ENCODE assay signal across 16 cellular contexts in the genomic region with DNA sequence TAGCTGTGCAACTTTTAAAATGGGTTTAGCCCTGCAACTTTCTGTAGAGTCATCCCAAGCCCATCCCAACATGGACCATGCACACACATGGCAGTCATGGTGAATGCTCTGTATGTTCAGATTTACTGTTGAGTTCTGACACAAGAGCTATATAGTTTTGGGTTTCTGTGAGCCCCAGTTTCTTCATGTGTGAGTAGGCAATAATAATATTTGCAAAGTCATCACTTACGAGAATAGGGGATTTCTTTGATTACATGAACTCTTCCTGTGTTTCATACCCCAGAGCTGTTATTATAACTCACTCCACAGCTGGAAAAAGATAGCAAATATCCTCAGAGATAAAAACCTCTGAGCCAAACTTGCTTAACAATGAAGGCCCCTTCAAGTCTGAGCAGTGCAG.
DNase-seq lines count a peak whose midpoint lies in the region; ATAC-seq, FAIRE-seq and TF ChIP-seq lines count a peak whose summit lies in the region.
"Had no signal": no experiment of that assay in that cellular context is flagged by ENCODE, and none has a peak within 500 bp of the region (broad histone marks: within the 10 kb centered on the region; RNA-seq: fewer than 3 reads in every experiment).

No MANE protein-coding gene starts in this region.

- in situ Hi-C loops in IMR-90 (cut with MboI; ENCODE audit: low sequenced_read_pairs), result no loop called here

- H3K9me3 ChIP-seq in A549 (no peaks in the 10 kb centered on the region), IMR-90 (ENCODE audit: control insufficient read depth, insufficient read depth, low read length) (peaks cover 6% of the 10 kb centered on the region; the same call in 1 of the 2 replicates)
- H3K9me3 ChIP-seq: Caco-2 had no signal

- H3K4me3 Mint-ChIP-seq in nephron, result no peak overlapping the region
- H3K4me3 Mint-ChIP-seq: CD14-positive monocyte; CD8-positive, alpha-beta T cell; IgD-negative memory B cell had no signal

- dilution Hi-C loops in IMR-90 (cut with HindIII; ENCODE audit: low sequenced_read_pairs, unreplicated experiment), result no loop called here

- H3K4me3 ChIP-seq in A549, result no peak overlapping the region
- H3K4me3 ChIP-seq in IMR-90 (ENCODE audit: insufficient read depth, low read depth, low read length), result no peak overlapping the region
- no peak overlapping the region for H3K4me3 ChIP-seq in fibroblast of pulmonary artery (replicated peaks; ENCODE audit: low read depth, low read length)
- H3K4me3 ChIP-seq: GM23248 had no signal

- H3K4me1 ChIP-seq in A549 (no peaks in the 10 kb centered on the region), IMR-90 (ENCODE audit: control insufficient read depth, insufficient read depth, low read length) (no peaks in the 10 kb centered on the region)
- H3K4me1 ChIP-seq: Caco-2 had no signal

- no peak overlapping the region for H3K23ac ChIP-seq in IMR-90 (ENCODE audit: low read depth, low read length)

- peaks cover 17% of the 10 kb centered on the region for H3K4me1 Mint-ChIP-seq in nephron
- H3K4me1 Mint-ChIP-seq: CD14-positive monocyte, IgD-negative memory B cell had no signal

- no peak overlapping the region for H4K91ac ChIP-seq in IMR-90 (ENCODE audit: insufficient read depth, low read depth, low read length)

- intact Hi-C loops in IMR-90 (cut with micrococcal nuclease), result no loop called here

- H3K36me3 ChIP-seq in IMR-90 (ENCODE audit: control insufficient read depth, insufficient read depth, low read length), result no peaks in the 10 kb centered on the region

- POLR2A ChIA-PET in A549 (lab: Yijun Ruan, JAX), result no interaction called here
- POLR2A ChIA-PET in IMR-90 (lab: Charles Lee; ENCODE audit: unreplicated experiment), result no interaction called here

- no peak overlapping the region for H2BK5ac ChIP-seq in IMR-90 (ENCODE audit: low read depth, low read length, poor library complexity, severe bottlenecking)

- peaks cover 4% of the 10 kb centered on the region for H3K27me3 Mint-ChIP-seq in nephron (ENCODE audit: low read depth)
- H3K27me3 Mint-ChIP-seq: IgD-negative memory B cell had no signal

- WGBS in A549 (ENCODE audit: missing lambda C conversion rate), result 0% methylated on average over 1 of the region's 1 CpG
- no CpG with 5 or more reads among the region's 1 CpG for WGBS in IMR-90 (ENCODE audit: extremely low coverage in 2 of 2, insufficient read length in 1 of 2), 2 experiments

- no peak overlapping the region for H3K9ac ChIP-seq in IMR-90 (ENCODE audit: low read depth, low read length)
- H3K9ac ChIP-seq: GM23248 had no signal

- H3K27ac ChIP-seq in A549 (no peak overlapping the region), IMR-90 (ENCODE audit: insufficient read depth, low read length) (no peak overlapping the region)
- H3K27ac ChIP-seq: GM23248 had no signal

- no peak overlapping the region for H3K56ac ChIP-seq in IMR-90 (ENCODE audit: extremely low read depth, insufficient read depth, low read length)

- H3K79me1 ChIP-seq in IMR-90 (ENCODE audit: low read depth in 1 of 2, low read length in 2 of 2), result no peaks in the 10 kb centered on the region

- H4K20me1 ChIP-seq in IMR-90 (ENCODE audit: insufficient read depth, low read length), result no peaks in the 10 kb centered on the region

- no peak overlapping the region for H2AFZ ChIP-seq in IMR-90 (replicated peaks; ENCODE audit: low read length, poor library complexity)
- H2AFZ ChIP-seq: GM23248 had no signal

- H2BK15ac ChIP-seq in IMR-90 (ENCODE audit: low read depth, low read length), result no peak overlapping the region

- H2AK5ac ChIP-seq in IMR-90 (ENCODE audit: low read depth, low read length), result no peak overlapping the region

- TF ChIP-seq RAD21 in A549 (conservative IDR thresholded peaks at IDR 0.05 in 1 of 2, IDR thresholded peaks at IDR 0.05 in 1 of 2) (no peak), IMR-90 (IDR thresholded peaks at IDR 0.05; ENCODE audit: low read length) (no peak)

- H2BK20ac ChIP-seq in IMR-90 (ENCODE audit: low read depth, low read length), result no peak overlapping the region

- no peak for TF ChIP-seq EP300 in A549 (IDR thresholded peaks at IDR 0.05)

- H3K4ac ChIP-seq in IMR-90 (ENCODE audit: low read depth, low read length), result no peak overlapping the region

- H4K8ac ChIP-seq in IMR-90 (ENCODE audit: low read depth in 2 of 2, low read length in 2 of 2), result no peak overlapping the region

- DNase-seq in A549 (ENCODE audit: low read depth in 1 of 2, low spot score in 1 of 2), result no peak
- DNase-seq in IMR-90, result no peak
- DNase-seq in fibroblast of pulmonary artery (ENCODE audit: low read depth), result peak; percentile 18
- DNase-seq in SHP77 treated with DMSO at 0.1 percent for 48 hours (lab: John Stamatoyannopoulos, UW), result no peak
- no peak for DNase-seq in H54 (ENCODE audit: insufficient read length, low spot score)
- DNase-seq in NCI-H345 (lab: John Stamatoyannopoulos, UW), result no peak
- DNase-seq: Caco-2; CD8-positive, alpha-beta T cell; DND-41; GDM1; GM23248; H7 had no signal

- H3K27ac Mint-ChIP-seq in nephron, result peak overlapping the region; percentile 34 to 85 (median 45)
- H3K27ac Mint-ChIP-seq: CD14-positive monocyte; CD8-positive, alpha-beta T cell; IgD-negative memory B cell had no signal

- no peaks in the 10 kb centered on the region for H3K9me1 ChIP-seq in IMR-90 (ENCODE audit: insufficient read depth, low read length)

- ATAC-seq in A549 (no peak), IMR-90 (ENCODE audit: low read depth) (no peak)
- ATAC-seq: CD8-positive, alpha-beta T cell had no signal

- no peak for TF ChIP-seq POLR2A in A549 (IDR thresholded peaks at IDR 0.05; ENCODE audit: low read length)
- TF ChIP-seq POLR2A in IMR-90 (IDR thresholded peaks at IDR 0.05; ENCODE audit: low read depth, low read length), result no peak
- TF ChIP-seq POLR2A in H54 (IDR thresholded peaks at IDR 0.05; ENCODE audit: low read depth, low read length), result no peak

- H2BK120ac ChIP-seq in IMR-90 (ENCODE audit: low read depth, low read length), result no peak overlapping the region

- TF ChIP-seq CTCF in A549 (IDR thresholded peaks at IDR 0.05) (no peak), IMR-90 (conservative IDR thresholded peaks at IDR 0.05; ENCODE audit: low read depth, low read length) (no peak), fibroblast of pulmonary artery (IDR thresholded peaks at IDR 0.05; ENCODE audit: low read length, missing control alignments) (no peak), nephron (IDR thresholded peaks at IDR 0.05; ENCODE audit: unreplicated experiment in 3 of 3) (no peak)

- H3K9me3 Mint-ChIP-seq in nephron, result no peaks in the 10 kb centered on the region

- no peak overlapping the region for H3K14ac ChIP-seq in IMR-90 (replicated peaks; ENCODE audit: low read depth, low read length)

- H2AK9ac ChIP-seq in IMR-90 (replicated peaks; ENCODE audit: low read depth, low read length, poor library complexity), result no peak overlapping the region

- CTCF ChIA-PET in A549 (lab: Yijun Ruan, JAX), result no interaction called here
- CTCF ChIA-PET in IMR-90 (lab: Yijun Ruan, JAX), result no interaction called here

- no peak overlapping the region for H4K5ac ChIP-seq in IMR-90 (ENCODE audit: low read depth, low read length)

- H3K18ac ChIP-seq in IMR-90 (ENCODE audit: low read depth, low read length), result no peak overlapping the region

- no TSS peak for BruUV-seq in IMR-90 (replicated peaks; lab: Mats Ljungman, UMichigan)

- no peaks in the 10 kb centered on the region for H3K36me3 Mint-ChIP-seq in nephron (ENCODE audit: low read depth)
- H3K36me3 Mint-ChIP-seq: CD14-positive monocyte; CD8-positive, alpha-beta T cell; IgD-negative memory B cell had no signal

- FAIRE-seq in A549 (lab: Jason Lieb, UNC), result no peak
- FAIRE-seq in H54 (lab: Jason Lieb, UNC), result no peak
- FAIRE-seq: GM12892 had no signal

- H3K27me3 ChIP-seq in IMR-90 (ENCODE audit: control insufficient read depth, insufficient read depth, low read length), result no peaks in the 10 kb centered on the region

- H3K4me2 ChIP-seq in A549 (no peak overlapping the region), IMR-90 (ENCODE audit: low read depth, low read length) (no peak overlapping the region)

TF ChIP-seq in A549, 52 proteins besides CTCF, POLR2A, EP300 and RAD21:
- TF ChIP-seq HDAC2 (IDR thresholded peaks at IDR 0.05) (no peak), MAFK (IDR thresholded peaks at IDR 0.05; ENCODE audit: partially characterized antibody) (peak; percentile 80)

TF ChIP-seq in IMR-90, 13 proteins besides CTCF, POLR2A, EP300 and RAD21:
- peak; percentile 70 for TF ChIP-seq MAFK (IDR thresholded peaks at IDR 0.05; ENCODE audit: low read depth, low read length)
- no peak for TF ChIP-seq RFX5 (IDR thresholded peaks at IDR 0.05; ENCODE audit: low read depth, low read length)
